ENCODE assay signal across 10 cellular contexts in genomic region chr9:113591899-113592625, GRCh38.
DNase-seq lines count a peak whose midpoint lies in the region; ATAC-seq and TF ChIP-seq lines count a peak whose summit lies in the region.
"Had no signal": no experiment of that assay in that cellular context is flagged by ENCODE, and none has a peak within 500 bp of the region (broad histone marks: within the 10 kb centered on the region; RNA-seq: fewer than 3 reads in every experiment).

No MANE protein-coding gene starts in this region.

- H3K4me1 Mint-ChIP-seq in activated naive CD8-positive, alpha-beta T cell treated with anti-CD3 and anti-CD28 coated beads for 36 hours, result peaks cover 23% of the 10 kb centered on the region
- H3K4me1 Mint-ChIP-seq in nephron progenitor cell, result peaks cover 54% of the 10 kb centered on the region

- no peaks in the 10 kb centered on the region for H3K9me3 ChIP-seq in BLaER1 treated with 17β-estradiol and CSF1 and Interleukin-3, amounts not matched to agents 10 nM and 100 nM (replicated peaks in 1 of 11)
- H3K9me3 ChIP-seq: psoas muscle had no signal

- H3K36me3 ChIP-seq in BLaER1 treated with 17β-estradiol and CSF1 and Interleukin-3, amounts not matched to agents 10 nM and 100 nM, result peaks cover 8 to 19% (median 16%) of the 10 kb centered on the region in 11 experiments

- H3K4me3 Mint-ChIP-seq in activated naive CD8-positive, alpha-beta T cell treated with anti-CD3 and anti-CD28 coated beads for 36 hours, result no peak overlapping the region
- no peak overlapping the region for H3K4me3 Mint-ChIP-seq in nephron progenitor cell

- no peak overlapping the region for H3K4me3 ChIP-seq in BLaER1 treated with 17β-estradiol and CSF1 and Interleukin-3, amounts not matched to agents 10 nM and 100 nM
- H3K4me3 ChIP-seq: psoas muscle had no signal

- no peak for TF ChIP-seq CTCF in nephron progenitor cell (IDR thresholded peaks at IDR 0.05)

- H3K4me1 ChIP-seq in BLaER1 treated with 17β-estradiol and CSF1 and Interleukin-3, amounts not matched to agents 10 nM and 100 nM, result peaks cover 71 to 93% (median 88%) of the 10 kb centered on the region in 10 experiments

- H3K36me3 Mint-ChIP-seq in activated naive CD8-positive, alpha-beta T cell treated with anti-CD3 and anti-CD28 coated beads for 36 hours, result peaks cover 23% of the 10 kb centered on the region
- H3K36me3 Mint-ChIP-seq in nephron progenitor cell (ENCODE audit: low read depth), result peaks cover 19% of the 10 kb centered on the region

- no peaks in the 10 kb centered on the region for H3K27me3 ChIP-seq in BLaER1 treated with 17β-estradiol and CSF1 and Interleukin-3, amounts not matched to agents 10 nM and 100 nM

- peak overlapping the region in 4 of 11 experiments; percentile 3 to 82 (median 30); a peak in 3 of 22 replicates for H3K9ac ChIP-seq in BLaER1 treated with 17β-estradiol and CSF1 and Interleukin-3, amounts not matched to agents 10 nM and 100 nM

- peak overlapping the region; percentile 10 to 99 (median 95); a peak in 20 of 22 replicates for H3K4me2 ChIP-seq in BLaER1 treated with 17β-estradiol and CSF1 and Interleukin-3, amounts not matched to agents 10 nM and 100 nM

- DNase-seq in activated naive CD8-positive, alpha-beta T cell treated with anti-CD3 and anti-CD28 coated beads for 36 hours, result no peak
- no peak for DNase-seq in nephron progenitor cell
- DNase-seq in epidermal melanocyte (ENCODE audit: insufficient read length, low spot score), result no peak
- DNase-seq: SIG-M5 had no signal

- H3K27ac ChIP-seq in BLaER1 treated with 17β-estradiol and CSF1 and Interleukin-3, amounts not matched to agents 10 nM and 100 nM, result peak overlapping the region in 5 of 11 experiments; percentile 5 to 78 (median 32); a peak in 5 of 22 replicates

- no peaks in the 10 kb centered on the region for H3K27me3 Mint-ChIP-seq in activated naive CD8-positive, alpha-beta T cell treated with anti-CD3 and anti-CD28 coated beads for 36 hours
- H3K27me3 Mint-ChIP-seq in nephron progenitor cell (ENCODE audit: low read depth, poor library complexity), result no peaks in the 10 kb centered on the region

- peaks cover 0 to 40% (median 0%) of the 10 kb centered on the region in 11 experiments; a peak in 6 of 22 replicates for H4K20me1 ChIP-seq in BLaER1 treated with 17β-estradiol and CSF1 and Interleukin-3, amounts not matched to agents 10 nM and 100 nM

- peak overlapping the region; percentile 74 for H3K27ac Mint-ChIP-seq in activated naive CD8-positive, alpha-beta T cell treated with anti-CD3 and anti-CD28 coated beads for 36 hours
- H3K27ac Mint-ChIP-seq in nephron progenitor cell, result peak overlapping the region; percentile 61

- ATAC-seq in GM21529 (IDR thresholded peaks at IDR 0.05; ENCODE audit: unreplicated experiment) (peak; percentile 5), HG03565 (IDR thresholded peaks at IDR 0.05; ENCODE audit: unreplicated experiment) (no peak), GM19467 (IDR thresholded peaks at IDR 0.05; ENCODE audit: unreplicated experiment) (no peak), HG02970 (IDR thresholded peaks at IDR 0.05; ENCODE audit: low FRiP score, unreplicated experiment) (no peak)

- H3K9me3 Mint-ChIP-seq in activated naive CD8-positive, alpha-beta T cell treated with anti-CD3 and anti-CD28 coated beads for 36 hours, result no peaks in the 10 kb centered on the region
- H3K9me3 Mint-ChIP-seq in nephron progenitor cell, result no peaks in the 10 kb centered on the region
